In the genomic region with DNA sequence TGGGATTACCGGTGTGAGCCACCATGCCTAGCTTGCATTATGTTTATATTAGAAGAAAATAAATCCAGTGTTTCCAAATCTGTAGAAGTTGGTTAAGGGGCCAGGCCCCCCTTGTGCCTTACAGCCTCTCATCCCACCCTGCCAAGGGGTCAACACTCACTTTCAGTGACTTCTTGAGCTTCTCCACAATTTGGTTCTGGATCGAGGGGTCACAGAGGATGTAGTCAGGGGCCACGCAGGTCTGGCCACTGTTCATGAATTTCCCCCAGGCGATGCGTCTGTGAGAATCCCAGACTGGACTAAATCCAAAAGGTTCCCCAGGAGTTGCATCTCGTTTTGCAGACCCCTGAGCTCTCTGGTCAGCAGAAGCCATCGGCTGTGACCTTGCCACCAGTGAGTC, we compare ENCODE assay signal across 30 cellular contexts. TPM values are rescaled to one million over a fixed set of nuclear protein-coding genes. Genes with fewer than 3 reads are reported as not detected.
"Had no signal": no experiment of that assay in that cellular context is flagged by ENCODE, and none has a peak within 500 bp of the region (broad histone marks: within the 10 kb centered on the region; RNA-seq: fewer than 3 reads in every experiment).

No MANE protein-coding gene starts in this region.

- H3K27me3 ChIP-seq: stomach, suprapubic skin, testis, thyroid gland, tibial artery, tibial nerve, transverse colon, upper lobe of left lung, upper lobe of right lung, uterus, vagina had no signal

- H3K4me3 ChIP-seq: stomach, suprapubic skin, testis, thoracic aorta, thyroid gland, tibial artery, tibial nerve, transverse colon, upper lobe of left lung, upper lobe of right lung, uterus, vagina had no signal

- ATAC-seq: stimulated activated effector memory CD8-positive, alpha-beta T cell treated with anti-CD3 and anti-CD28 coated beads, Interleukin-12 subunit alpha, Interleukin-12 subunit beta, amount 100 ng/mL, for 72 hours; stimulated activated memory B cell treated with anti-CD40 and anti-IgM and Interleukin-4, amounts not matched to agents 10 μg/mL and 1 μg/mL and 100 μg/mL, for 72 hours; stimulated activated naive B cell treated with anti-CD40 and anti-IgM and Interleukin-4, amounts not matched to agents 10 μg/mL and 1 μg/mL and 100 μg/mL, for 72 hours; stimulated activated naive CD8-positive, alpha-beta T cell treated with anti-CD3 and anti-CD28 coated beads, Interleukin-15, amount 100 ng/mL, for 72 hours; stimulated activated naive CD8-positive, alpha-beta T cell treated with anti-CD3 and anti-CD28 coated beads, Interleukin-15, Interleukin-2, amounts not matched to agents 100 U/mL and 50 U/mL, for 24 hours; upper lobe of right lung had no signal

- H3K27ac ChIP-seq: stomach, suprapubic skin, testis, thoracic aorta, thyroid gland, tibial artery, tibial nerve, transverse colon, upper lobe of left lung, upper lobe of right lung, uterus, vagina had no signal

- H3K36me3 ChIP-seq: thoracic aorta, thyroid gland, tibial artery, tibial nerve, transverse colon, upper lobe of left lung, upper lobe of right lung, uterus, vagina had no signal

- DNase-seq: stimulated activated CD4-positive, alpha-beta T cell treated with anti-CD3 and anti-CD28 coated beads, Interleukin-2, amount 100 ng/mL, for 48 hours; stimulated activated CD4-positive, alpha-beta T cell treated with anti-CD3 and anti-CD28 coated beads, Interleukin-4, amount 100 ng/mL, for 1 hour; stimulated activated CD4-positive, alpha-beta T cell treated with anti-CD3 and anti-CD28 coated beads, Interleukin-4, amount 100 ng/mL, for 24 hours; stimulated activated CD4-positive, alpha-beta T cell treated with anti-CD3 and anti-CD28 coated beads, Interleukin-4, amount 100 ng/mL, for 4 hours; stimulated activated CD8-positive, alpha-beta memory T cell treated with anti-CD3 and anti-CD28 coated beads, Interleukin-4, amount 100 ng/mL, for 48 hours; stimulated activated naive B cell treated with anti-CD40 and anti-IgM and Interleukin-4, amounts not matched to agents 10 μg/mL and 1 μg/mL and 100 μg/mL, for 72 hours; stimulated activated naive CD4-positive, alpha-beta T cell; stimulated activated naive CD4-positive, alpha-beta T cell treated with Interleukin-2 at 50 U/mL for 16 hours; stimulated activated naive CD8-positive, alpha-beta T cell treated with anti-CD3 and anti-CD28 coated beads, Interleukin-15, amount 100 ng/mL, for 72 hours; stimulated activated naive CD8-positive, alpha-beta T cell treated with anti-CD3 and anti-CD28 coated beads, Interleukin-15, Interleukin-2, amounts not matched to agents 100 U/mL and 50 U/mL, for 24 hours; stomach; substantia nigra; testis; thyroid gland; tibial artery; transverse colon; trophoblast cell; upper lobe of left lung; upper lobe of right lung; uterus had no signal

- FAIRE-seq: urothelium cell line had no signal

- H3K9me3 ChIP-seq: stomach, suprapubic skin, testis, thoracic aorta, thyroid gland, tibial artery, tibial nerve, transverse colon, upper lobe of left lung, upper lobe of right lung, uterus, vagina had no signal

RNA-seq across cellular contexts. Expression of gene SLC47A2, which starts 24.5 kb away (rescaled TPM):
- total RNA-seq: stomach, subcutaneous adipose tissue, thoracic aorta, tibial nerve, upper lobe of right lung, ureter had no signal
- polyA plus RNA-seq: urinary bladder had no signal
